In the genomic region with DNA sequence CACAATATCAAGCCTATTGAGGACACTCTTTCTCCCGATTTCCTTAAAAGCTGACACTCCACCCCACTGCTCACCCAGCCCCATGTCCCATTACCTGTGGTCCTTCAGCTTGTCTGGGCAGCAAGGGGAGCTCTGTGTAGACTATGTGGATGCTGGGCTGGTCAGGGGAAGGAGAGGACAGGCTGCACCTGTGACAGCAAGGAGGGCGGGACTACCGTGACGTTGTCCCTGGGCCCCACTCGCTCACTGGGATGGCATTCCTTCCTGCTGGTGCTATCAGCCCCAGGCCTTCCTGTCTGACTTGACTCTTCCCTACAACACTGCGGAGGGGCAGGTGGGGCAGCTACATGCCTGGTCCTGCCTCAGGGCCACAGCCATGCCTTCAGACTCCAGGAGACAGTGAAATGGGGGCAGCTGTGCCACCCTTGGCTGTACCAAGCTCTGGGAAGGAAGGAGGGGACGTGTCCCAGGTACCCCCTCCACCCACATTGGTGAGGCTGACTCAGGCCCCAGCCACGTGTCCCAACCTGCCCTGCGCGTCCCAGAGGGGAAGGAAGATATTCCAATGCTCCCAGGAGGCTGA, we compare ENCODE assay signal across 10 cellular contexts. TPM values are rescaled to one million over a fixed set of nuclear protein-coding genes. Genes with fewer than 3 reads are reported as not detected.
DNase-seq lines count a peak whose midpoint lies in the region; ATAC-seq and TF ChIP-seq lines count a peak whose summit lies in the region.
"Had no signal": no experiment of that assay in that cellular context is flagged by ENCODE, and none has a peak within 500 bp of the region (broad histone marks: within the 10 kb centered on the region; RNA-seq: fewer than 3 reads in every experiment).

TSS of gene TMEM40 (minus strand) at position 163 of the 583 bp plus-strand sequence. CDS start 9,427 bp downstream, outside the sequence.

- peaks cover 44% of the 10 kb centered on the region for H3K27me3 Mint-ChIP-seq in stimulated activated memory B cell treated with anti-CD40 and anti-IgM and Interleukin-4, amounts not matched to agents 10 μg/mL and 1 μg/mL and 100 μg/mL, for 72 hours

- no peaks in the 10 kb centered on the region for H3K36me3 Mint-ChIP-seq in stimulated activated memory B cell treated with anti-CD40 and anti-IgM and Interleukin-4, amounts not matched to agents 10 μg/mL and 1 μg/mL and 100 μg/mL, for 72 hours
- H3K36me3 Mint-ChIP-seq: natural killer cell had no signal

- POLR2A ChIA-PET in HCT116 (lab: Charles Lee) = interaction anchor here (1.0 to 1.5 kb wide), 6 partner anchors 9 to 82 kb away, joined by 3 to 5 read pairs (median 3); partner anchors contain the start of gene RPL32

- intact Hi-C loops in HCT116 (cut with micrococcal nuclease) = no loop called here

- no peaks in the 10 kb centered on the region for H3K9me2 ChIP-seq in HCT116 (ENCODE audit: insufficient read depth)

- H3K9ac ChIP-seq in HCT116 (ENCODE audit: low read length) = peak within 1 kb of the TSS; percentile 67

- no peak within 1 kb of the TSS for H3K4me3 Mint-ChIP-seq in stimulated activated memory B cell treated with anti-CD40 and anti-IgM and Interleukin-4, amounts not matched to agents 10 μg/mL and 1 μg/mL and 100 μg/mL, for 72 hours
- H3K4me3 Mint-ChIP-seq: natural killer cell had no signal

- peak within 1 kb of the TSS; percentile 84 for H3K4me2 ChIP-seq in HCT116 (ENCODE audit: low read length)

- H2AFZ ChIP-seq in HCT116 (ENCODE audit: low read depth, low read length, poor library complexity, severe bottlenecking) = no peak within 1 kb of the TSS

- H3K27ac Mint-ChIP-seq in stimulated activated memory B cell treated with anti-CD40 and anti-IgM and Interleukin-4, amounts not matched to agents 10 μg/mL and 1 μg/mL and 100 μg/mL, for 72 hours = peak within 1 kb of the TSS; percentile 26
- H3K27ac Mint-ChIP-seq: natural killer cell had no signal

- CTCF ChIA-PET in HCT116 (lab: Charles Lee) = interaction anchor here (0.6 to 1.5 kb wide), 3 partner anchors 51 to 63 kb away, joined by 4 read pairs; no protein-coding TSS in a partner anchor

- H3K4me3 ChIP-seq in HCT116 (replicated peaks in 1 of 2; ENCODE audit: low read depth in 1 of 2, low read length in 2 of 2) = peak within 1 kb of the TSS; percentile 23 to 49

- no peak for TF ChIP-seq POLR2A in HCT116 (IDR thresholded peaks at IDR 0.05; ENCODE audit: borderline replicate concordance, extremely low read depth, insufficient read depth, insufficient read length)

- H4K20me1 ChIP-seq in HCT116 (ENCODE audit: insufficient read depth) = no peaks in the 10 kb centered on the region

- no peaks in the 10 kb centered on the region for H3K79me2 ChIP-seq in HCT116 (ENCODE audit: insufficient read depth, low read length)

- no TSS peak for BruUV-seq in HCT116 (replicated peaks; lab: Mats Ljungman, UMichigan)

- peaks cover 2% of the 10 kb centered on the region for H3K9me3 Mint-ChIP-seq in stimulated activated memory B cell treated with anti-CD40 and anti-IgM and Interleukin-4, amounts not matched to agents 10 μg/mL and 1 μg/mL and 100 μg/mL, for 72 hours
- H3K9me3 Mint-ChIP-seq: natural killer cell had no signal

- no peaks in the 10 kb centered on the region for H3K36me3 ChIP-seq in HCT116 (ENCODE audit: control insufficient read depth in 1 of 2, insufficient read depth in 2 of 2, low read length in 2 of 2)

- no peak for TF ChIP-seq CTCF in HCT116 (IDR thresholded peaks at IDR 0.05 in 2 of 3, conservative IDR thresholded peaks at IDR 0.05 in 1 of 3; ENCODE audit: borderline replicate concordance in 1 of 3, insufficient read depth in 1 of 3, low read depth in 2 of 3, low read length in 2 of 3)

- RAD21 ChIA-PET in HCT116 (lab: Charles Lee; ENCODE audit: low non-redundant PET in 1 of 2, low total read pairs in 2 of 2, uncharacterized antibody in 2 of 2, unreplicated experiment in 2 of 2) = no interaction called here

- DNase-seq in HCT116 (ENCODE audit: low read depth, low spot score) (peak; percentile 80), SW 1271 (lab: John Stamatoyannopoulos, UW) (peak; percentile 67 to 68), iPS-NIHi7 (ENCODE audit: extremely low spot score) (peak; percentile 66), NCI-H2081 (lab: John Stamatoyannopoulos, UW) (no peak), UCSD-AML1 (lab: John Stamatoyannopoulos, UW; ENCODE audit: unreplicated experiment) (no peak), foreskin melanocyte (no peak)
- DNase-seq in stimulated activated CD4-positive, alpha-beta T cell treated with anti-CD3 and anti-CD28 coated beads, Interleukin-4, amount 100 ng/mL, for 1 hour = no peak
- DNase-seq: activated T-cell treated with anti-CD3 and anti-CD28 coated beads, Interleukin-2, amount 50 U/mL, for 48 hours; natural killer cell had no signal

- TF ChIP-seq RAD21 in HCT116 (IDR thresholded peaks at IDR 0.05; ENCODE audit: low read depth) = no peak

- no peaks in the 10 kb centered on the region for H3K27me3 ChIP-seq in HCT116 (ENCODE audit: insufficient read depth, low read length)

- H3K9me3 ChIP-seq in HCT116 (ENCODE audit: control insufficient read depth in 1 of 2, insufficient read depth in 1 of 2, low read depth in 1 of 2, low read length in 2 of 2) = no peaks in the 10 kb centered on the region

- peaks cover 29% of the 10 kb centered on the region for H3K4me1 Mint-ChIP-seq in stimulated activated memory B cell treated with anti-CD40 and anti-IgM and Interleukin-4, amounts not matched to agents 10 μg/mL and 1 μg/mL and 100 μg/mL, for 72 hours
- H3K4me1 Mint-ChIP-seq: natural killer cell had no signal

- peaks cover 32 to 56% of the 10 kb centered on the region in 2 experiments for H3K4me1 ChIP-seq in HCT116 (ENCODE audit: control insufficient read depth in 1 of 2, insufficient read depth in 2 of 2, low read length in 2 of 2)

- peak within 1 kb of the TSS; percentile 79 for H3K27ac ChIP-seq in HCT116 (ENCODE audit: low read depth, low read length)

- peak; percentile 85 for ATAC-seq in HCT116
- no peak for ATAC-seq in stimulated activated memory B cell treated with anti-CD40 and anti-IgM and Interleukin-4, amounts not matched to agents 10 μg/mL and 1 μg/mL and 100 μg/mL, for 72 hours

TF ChIP-seq in HCT116, 20 proteins besides CTCF, POLR2A, EP300 and RAD21:
- TF ChIP-seq ZFX (IDR thresholded peaks at IDR 0.05) (peak; percentile 51; the same call in 1 of the 2 replicates), SRF (IDR thresholded peaks at IDR 0.05; ENCODE audit: low read depth) (no peak), SIN3A (IDR thresholded peaks at IDR 0.05; ENCODE audit: low read depth) (no peak), MAX (IDR thresholded peaks at IDR 0.05) (no peak), ELF1 (IDR thresholded peaks at IDR 0.05; ENCODE audit: borderline replicate concordance, low read depth) (no peak), JUND (IDR thresholded peaks at IDR 0.05) (no peak), FOSL1 (IDR thresholded peaks at IDR 0.05; ENCODE audit: low read depth) (no peak), EZH2 (IDR thresholded peaks at IDR 0.05) (no peak), POLR2AphosphoS5 (IDR thresholded peaks at IDR 0.05; ENCODE audit: low read depth, low read length) (peak; percentile 62), EGR1 (IDR thresholded peaks at IDR 0.05; ENCODE audit: low read depth) (no peak), CBX3 (IDR thresholded peaks at IDR 0.05; ENCODE audit: low read depth) (no peak), YY1 (IDR thresholded peaks at IDR 0.05; ENCODE audit: extremely low read depth, insufficient replicate concordance, low read depth, low read length) (peak; percentile 51)
- TF ChIP-seq, protein P1, sequence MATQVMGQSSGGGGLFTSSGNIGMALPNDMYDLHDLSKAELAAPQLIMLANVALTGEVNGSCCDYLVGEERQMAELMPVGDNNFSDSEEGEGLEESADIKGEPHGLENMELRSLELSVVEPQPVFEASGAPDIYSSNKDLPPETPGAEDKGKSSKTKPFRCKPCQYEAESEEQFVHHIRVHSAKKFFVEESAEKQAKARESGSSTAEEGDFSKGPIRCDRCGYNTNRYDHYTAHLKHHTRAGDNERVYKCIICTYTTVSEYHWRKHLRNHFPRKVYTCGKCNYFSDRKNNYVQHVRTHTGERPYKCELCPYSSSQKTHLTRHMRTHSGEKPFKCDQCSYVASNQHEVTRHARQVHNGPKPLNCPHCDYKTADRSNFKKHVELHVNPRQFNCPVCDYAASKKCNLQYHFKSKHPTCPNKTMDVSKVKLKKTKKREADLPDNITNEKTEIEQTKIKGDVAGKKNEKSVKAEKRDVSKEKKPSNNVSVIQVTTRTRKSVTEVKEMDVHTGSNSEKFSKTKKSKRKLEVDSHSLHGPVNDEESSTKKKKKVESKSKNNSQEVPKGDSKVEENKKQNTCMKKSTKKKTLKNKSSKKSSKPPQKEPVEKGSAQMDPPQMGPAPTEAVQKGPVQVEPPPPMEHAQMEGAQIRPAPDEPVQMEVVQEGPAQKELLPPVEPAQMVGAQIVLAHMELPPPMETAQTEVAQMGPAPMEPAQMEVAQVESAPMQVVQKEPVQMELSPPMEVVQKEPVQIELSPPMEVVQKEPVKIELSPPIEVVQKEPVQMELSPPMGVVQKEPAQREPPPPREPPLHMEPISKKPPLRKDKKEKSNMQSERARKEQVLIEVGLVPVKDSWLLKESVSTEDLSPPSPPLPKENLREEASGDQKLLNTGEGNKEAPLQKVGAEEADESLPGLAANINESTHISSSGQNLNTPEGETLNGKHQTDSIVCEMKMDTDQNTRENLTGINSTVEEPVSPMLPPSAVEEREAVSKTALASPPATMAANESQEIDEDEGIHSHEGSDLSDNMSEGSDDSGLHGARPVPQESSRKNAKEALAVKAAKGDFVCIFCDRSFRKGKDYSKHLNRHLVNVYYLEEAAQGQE (IDR thresholded peaks at IDR 0.05; ENCODE audit: low read depth) = no peak
TF ChIP-seq in HCT116: peak in this region for 3.

RNA-seq across cellular contexts. Expression of gene TMEM40, which starts in this region (rescaled TPM):
- 12.3 TPM for total RNA-seq in HCT116 (2021; ENCODE audit: unreplicated experiment)
- polyA plus RNA-seq in HCT116 (2012) = 18.8 and 19.6 TPM in 2 replicates

Comparison
In these comparisons a context has a peak if more than half of its experiments do, and no peak if none do; other contexts are left out.
1. DNase-seq: peak in HCT116 (single experiment), SW 1271 (2 of 2) and iPS-NIHi7 (single experiment); none in NCI-H2081 (0 of 2), UCSD-AML1 (single experiment), foreskin melanocyte (single experiment) and stimulated activated CD4-positive, alpha-beta T cell treated with anti-CD3 and anti-CD28 coated beads, Interleukin-4, amount 100 ng/mL, for 1 hour (single experiment).